ENCODE assay signal across 15 cellular contexts in genomic region chr7:155980841-155981240, GRCh38.
"Had no signal": no experiment of that assay in that cellular context is flagged by ENCODE, and none has a peak within 500 bp of the region (broad histone marks: within the 10 kb centered on the region; RNA-seq: fewer than 3 reads in every experiment).

No MANE protein-coding gene starts in this region.

- H3K9me3 ChIP-seq: lower lobe of right lung had no signal

- H3K4me1 ChIP-seq: foreskin keratinocyte, lower lobe of right lung had no signal

- H3K27ac Mint-ChIP-seq: activated CD4-positive, alpha-beta T cell treated with anti-CD3 and anti-CD28 coated beads, Interleukin-2, amount 10 ng/mL, durations not matched to agents 24 days and 14 days; activated CD8-positive, alpha-beta T cell treated with anti-CD3 and anti-CD28 coated beads, Interleukin-2, amount 10 ng/mL, durations not matched to agents 7 days and 5 days; activated naive CD8-positive, alpha-beta T cell; natural killer cell treated with Interleukin-12 subunit alpha and Interleukin-12 subunit beta and Interleukin-15 and Interleukin-18, amount 100 ng/mL, for 72 hours; T-cell had no signal

- H3K27me3 ChIP-seq: cardiac muscle cell, foreskin keratinocyte had no signal

- H3K9me3 Mint-ChIP-seq: activated CD4-positive, alpha-beta T cell treated with anti-CD3 and anti-CD28 coated beads, Interleukin-2, amount 10 ng/mL, durations not matched to agents 24 days and 14 days; natural killer cell treated with Interleukin-12 subunit alpha and Interleukin-12 subunit beta and Interleukin-15 and Interleukin-18, amount 100 ng/mL, for 72 hours; T-cell had no signal

- H3K4me1 Mint-ChIP-seq: activated CD4-positive, alpha-beta T cell treated with anti-CD3 and anti-CD28 coated beads, Interleukin-2, amount 10 ng/mL, durations not matched to agents 24 days and 14 days; T-cell had no signal

- H3K4me3 Mint-ChIP-seq: activated CD4-positive, alpha-beta T cell treated with anti-CD3 and anti-CD28 coated beads, Interleukin-2, amount 10 ng/mL, durations not matched to agents 24 days and 14 days; activated CD8-positive, alpha-beta T cell treated with anti-CD3 and anti-CD28 coated beads, Interleukin-2, amount 10 ng/mL, durations not matched to agents 7 days and 5 days; activated naive CD8-positive, alpha-beta T cell; natural killer cell treated with Interleukin-12 subunit alpha and Interleukin-12 subunit beta and Interleukin-15 and Interleukin-18, amount 100 ng/mL, for 72 hours; T-cell had no signal

- H3K36me3 Mint-ChIP-seq: activated naive CD8-positive, alpha-beta T cell; natural killer cell treated with Interleukin-12 subunit alpha and Interleukin-12 subunit beta and Interleukin-15 and Interleukin-18, amount 100 ng/mL, for 72 hours; T-cell had no signal

- H3K4me3 ChIP-seq: cardiac muscle cell, lower lobe of right lung had no signal

- H3K36me3 ChIP-seq: cardiac muscle cell, lower lobe of right lung had no signal

- H3K27me3 Mint-ChIP-seq: activated naive CD8-positive, alpha-beta T cell had no signal

- DNase-seq: activated CD4-positive, alpha-beta T cell treated with anti-CD3 and anti-CD28 coated beads, Interleukin-2, amount 10 ng/mL, durations not matched to agents 24 days and 14 days; activated CD4-positive, CD25-positive, alpha-beta regulatory T cell; activated CD8-positive, alpha-beta T cell treated with anti-CD3 and anti-CD28 coated beads, Interleukin-2, amount 10 ng/mL, durations not matched to agents 7 days and 5 days; activated gamma-delta T cell; amniotic stem cell; foreskin keratinocyte; hippocampal formation; lower lobe of right lung; retina had no signal

- H3K27ac ChIP-seq: cardiac muscle cell, foreskin keratinocyte, lower lobe of right lung had no signal

- ATAC-seq: activated CD8-positive, alpha-beta T cell treated with anti-CD3 and anti-CD28 coated beads, Interleukin-2, amount 10 ng/mL, durations not matched to agents 7 days and 5 days; foreskin keratinocyte; left colon; natural killer cell treated with Interleukin-12 subunit alpha and Interleukin-12 subunit beta and Interleukin-15 and Interleukin-18, amount 100 ng/mL, for 72 hours; SK-N-SH treated with all-trans-retinoic acid at 6 μM for 48 hours; T-cell had no signal
